ENCODE assay signal across 8 cellular contexts in genomic region chr17:79991924-79992656, GRCh38. TPM values are rescaled to one million over a fixed set of nuclear protein-coding genes. Genes with fewer than 3 reads are reported as not detected.
DNase-seq lines count a peak whose midpoint lies in the region; ATAC-seq and TF ChIP-seq lines count a peak whose summit lies in the region.

No MANE protein-coding gene starts in this region.

- no peaks in the 10 kb centered on the region for H3K9me3 Mint-ChIP-seq in osteocyte (ENCODE audit: unreplicated experiment)

- H3K9me3 ChIP-seq in Peyer's patch (no peaks in the 10 kb centered on the region), adrenal gland (replicated peaks in 1 of 3) (no peaks in the 10 kb centered on the region)

- peak overlapping the region; percentile 80 for H3K27ac Mint-ChIP-seq in osteocyte (ENCODE audit: unreplicated experiment)

- DNase-seq in NCI-H2107 treated with DMSO at 0.1 percent for 48 hours (lab: John Stamatoyannopoulos, UW; ENCODE audit: unreplicated experiment) (peak; percentile 55), NCI-H2107 (lab: John Stamatoyannopoulos, UW) (no peak), Peyer's patch (peak in 1 of 3 donors; percentile 55), osteocyte (ENCODE audit: extremely low spot score, unreplicated experiment) (no peak), adrenal gland (no peak)

- no peaks in the 10 kb centered on the region for H3K36me3 Mint-ChIP-seq in osteocyte (ENCODE audit: unreplicated experiment)

- H3K4me1 ChIP-seq in Peyer's patch, result peaks cover 5 to 70% (median 24%) of the 10 kb centered on the region in 4 donors
- peaks cover 29 to 41% of the 10 kb centered on the region in 2 donors for H3K4me1 ChIP-seq in adrenal gland (replicated peaks in 1 of 2)

- peak; percentile 16 for ATAC-seq in esophagus mucosa
- ATAC-seq in HG02798 (IDR thresholded peaks at IDR 0.05; ENCODE audit: poor library complexity, unreplicated experiment), result no peak
- ATAC-seq in GM18907 (IDR thresholded peaks at IDR 0.05; ENCODE audit: unreplicated experiment), result no peak

- intact Hi-C loops in adrenal gland (cut with DNase I), result loop anchor here in 1 of 2 donors (5.0 kb wide), 3 partner anchors 150 to 250 kb away; no protein-coding TSS in a partner anchor

- peak overlapping the region; percentile 52 for H3K4me3 Mint-ChIP-seq in osteocyte (ENCODE audit: unreplicated experiment)

- TF ChIP-seq CTCF in Peyer's patch (IDR thresholded peaks at IDR 0.05), result no peak
- peak; percentile 38 for TF ChIP-seq CTCF in osteocyte (IDR thresholded peaks at IDR 0.05)
- TF ChIP-seq CTCF in adrenal gland (IDR thresholded peaks at IDR 0.05), result no peak

- no peaks in the 10 kb centered on the region for H3K27me3 Mint-ChIP-seq in osteocyte (ENCODE audit: unreplicated experiment)

- peaks cover 57% of the 10 kb centered on the region for H3K4me1 Mint-ChIP-seq in osteocyte (ENCODE audit: unreplicated experiment)

- H3K4me3 ChIP-seq in Peyer's patch (peak overlapping the region; percentile 30 to 55 (median 50)), adrenal gland (peak overlapping the region in 1 of 4 donors; percentile 39)

- TF ChIP-seq POLR2A in Peyer's patch (IDR thresholded peaks at IDR 0.05), result no peak
- TF ChIP-seq POLR2A in adrenal gland (IDR thresholded peaks at IDR 0.05), result no peak

- WGBS in adrenal gland, 4 donors, result 26 to 34% (median 30%) methylated on average over 16 to 45 of the region's 45 CpGs

- H3K36me3 ChIP-seq in Peyer's patch, result no peaks in the 10 kb centered on the region
- no peaks in the 10 kb centered on the region for H3K36me3 ChIP-seq in adrenal gland (replicated peaks in 1 of 2)

- peak overlapping the region in 2 of 4 donors; percentile 45 to 64 for H3K27ac ChIP-seq in Peyer's patch
- H3K27ac ChIP-seq in adrenal gland, result no peak overlapping the region

- H3K27me3 ChIP-seq in Peyer's patch (no peaks in the 10 kb centered on the region), adrenal gland (no peaks in the 10 kb centered on the region)

RNA-seq across cellular contexts. Expression of gene TBC1D16, which starts 43.6 kb away (rescaled TPM):
- total RNA-seq in Peyer's patch, result 10 to 100 TPM; 11.9 to 29.7 (median 22.2) TPM
- total RNA-seq in esophagus mucosa, result 8.9 TPM
- total RNA-seq in osteocyte, result 45.2 and 45.9 TPM in 2 replicates
- 10 to 100 TPM; 22.5 to 62.5 (median 40.7) TPM for total RNA-seq in adrenal gland
- polyA plus RNA-seq in adrenal gland, result 10 to 100 TPM in 1 of 3 donors, 1 to 10 TPM in 2; 4.2 to 12.9 (median 6.0) TPM

RNA-seq across cellular contexts. Expression of gene CCDC40, which starts 44.4 kb away (rescaled TPM):
- total RNA-seq in Peyer's patch (10 to 100 TPM in 2 of 4 donors, 1 to 10 TPM in 2; 2.8 to 54.5 (median 7.8) TPM), esophagus mucosa (0.72 TPM), osteocyte (9.5 and 10.5 TPM in 2 replicates), adrenal gland (10 to 100 TPM in 3 of 8 donors, 1 to 10 TPM in 5; 3.0 to 15.7 (median 7.6) TPM)
- 10 to 100 TPM in 1 of 3 donors, 1 to 10 TPM in 2; 2.1 to 11.6 (median 3.7) TPM for polyA plus RNA-seq in adrenal gland
